1 cellular context compared by ENCODE assay signal in the genomic region with DNA sequence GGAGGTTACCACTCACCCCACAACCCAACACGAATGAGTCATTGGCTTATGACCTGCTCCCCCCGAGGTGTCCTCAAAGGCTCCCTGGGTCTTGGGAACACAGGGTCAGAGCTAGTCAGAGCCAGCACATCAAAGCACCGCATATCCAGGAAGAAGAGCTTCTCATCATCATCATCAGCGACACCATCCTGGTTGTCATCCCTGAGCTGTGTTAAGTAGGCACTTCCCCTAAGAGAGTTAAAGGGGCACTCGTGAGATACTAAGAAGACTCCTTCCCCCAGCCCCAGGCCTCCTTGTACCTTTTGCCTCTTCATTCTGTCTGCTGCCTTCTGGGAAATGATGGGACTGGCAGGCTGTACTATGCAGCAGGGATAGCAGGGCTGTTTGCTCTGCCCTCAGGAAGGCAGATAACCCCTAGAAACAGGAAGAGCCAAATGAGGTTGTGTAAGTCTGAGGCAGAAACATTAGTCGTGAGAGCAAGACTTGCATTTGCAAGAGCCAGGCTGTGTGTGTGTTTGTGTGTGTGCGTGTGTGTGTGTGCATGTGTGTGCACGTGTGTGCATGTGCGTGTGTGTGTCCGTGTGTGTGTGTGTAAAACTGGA.
TF ChIP-seq lines count a peak whose summit lies in the region.

No MANE protein-coding gene starts in this region.

TF ChIP-seq in HepG2, 621 proteins besides CTCF, POLR2A, EP300 and RAD21 (continued from another document and continues in another):
- TF ChIP-seq, protein P1, sequence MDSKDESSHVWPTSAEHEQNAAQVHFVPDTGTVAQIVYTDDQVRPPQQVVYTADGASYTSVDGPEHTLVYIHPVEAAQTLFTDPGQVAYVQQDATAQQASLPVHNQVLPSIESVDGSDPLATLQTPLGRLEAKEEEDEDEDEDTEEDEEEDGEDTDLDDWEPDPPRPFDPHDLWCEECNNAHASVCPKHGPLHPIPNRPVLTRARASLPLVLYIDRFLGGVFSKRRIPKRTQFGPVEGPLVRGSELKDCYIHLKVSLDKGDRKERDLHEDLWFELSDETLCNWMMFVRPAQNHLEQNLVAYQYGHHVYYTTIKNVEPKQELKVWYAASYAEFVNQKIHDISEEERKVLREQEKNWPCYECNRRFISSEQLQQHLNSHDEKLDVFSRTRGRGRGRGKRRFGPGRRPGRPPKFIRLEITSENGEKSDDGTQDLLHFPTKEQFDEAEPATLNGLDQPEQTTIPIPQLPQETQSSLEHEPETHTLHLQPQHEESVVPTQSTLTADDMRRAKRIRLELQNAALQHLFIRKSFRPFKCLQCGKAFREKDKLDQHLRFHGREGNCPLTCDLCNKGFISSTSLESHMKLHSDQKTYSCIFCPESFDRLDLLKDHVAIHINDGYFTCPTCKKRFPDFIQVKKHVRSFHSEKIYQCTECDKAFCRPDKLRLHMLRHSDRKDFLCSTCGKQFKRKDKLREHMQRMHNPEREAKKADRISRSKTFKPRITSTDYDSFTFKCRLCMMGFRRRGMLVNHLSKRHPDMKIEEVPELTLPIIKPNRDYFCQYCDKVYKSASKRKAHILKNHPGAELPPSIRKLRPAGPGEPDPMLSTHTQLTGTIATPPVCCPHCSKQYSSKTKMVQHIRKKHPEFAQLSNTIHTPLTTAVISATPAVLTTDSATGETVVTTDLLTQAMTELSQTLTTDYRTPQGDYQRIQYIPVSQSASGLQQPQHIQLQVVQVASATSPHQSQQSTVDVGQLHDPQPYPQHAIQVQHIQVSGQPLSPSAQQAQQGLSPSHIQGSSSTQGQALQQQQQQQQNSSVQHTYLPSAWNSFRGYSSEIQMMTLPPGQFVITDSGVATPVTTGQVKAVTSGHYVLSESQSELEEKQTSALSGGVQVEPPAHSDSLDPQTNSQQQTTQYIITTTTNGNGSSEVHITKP (CRISPR knock-in tag; IDR thresholded peaks at IDR 0.05; ENCODE audit: low read depth): peak; percentile 77
- TF ChIP-seq SP4 (CRISPR knock-in tag; IDR thresholded peaks at IDR 0.05) (0 out of 2 replicates have a peak, but pooled peaks have one; percentile 4), MEF2D (CRISPR knock-in tag; IDR thresholded peaks at IDR 0.05) (0 out of 2 replicates have a peak, but pooled peaks have one; percentile 30), SALL1 (CRISPR knock-in tag; IDR thresholded peaks at IDR 0.05) (peak; percentile 48), ZMYM3 (CRISPR knock-in tag; IDR thresholded peaks at IDR 0.05) (0 out of 2 replicates have a peak, but pooled peaks have one; percentile 40), SIX4 (CRISPR knock-in tag; IDR thresholded peaks at IDR 0.05) (no peak), JUNB (CRISPR knock-in tag; IDR thresholded peaks at IDR 0.05; ENCODE audit: borderline replicate concordance) (0 out of 2 replicates have a peak, but pooled peaks have one; percentile 20), ZNF792 (CRISPR knock-in tag; IDR thresholded peaks at IDR 0.05) (0 out of 2 replicates have a peak, but pooled peaks have one; percentile 57), RARG (CRISPR knock-in tag; IDR thresholded peaks at IDR 0.05; ENCODE audit: low read depth) (no peak)
- TF ChIP-seq, protein P2, sequence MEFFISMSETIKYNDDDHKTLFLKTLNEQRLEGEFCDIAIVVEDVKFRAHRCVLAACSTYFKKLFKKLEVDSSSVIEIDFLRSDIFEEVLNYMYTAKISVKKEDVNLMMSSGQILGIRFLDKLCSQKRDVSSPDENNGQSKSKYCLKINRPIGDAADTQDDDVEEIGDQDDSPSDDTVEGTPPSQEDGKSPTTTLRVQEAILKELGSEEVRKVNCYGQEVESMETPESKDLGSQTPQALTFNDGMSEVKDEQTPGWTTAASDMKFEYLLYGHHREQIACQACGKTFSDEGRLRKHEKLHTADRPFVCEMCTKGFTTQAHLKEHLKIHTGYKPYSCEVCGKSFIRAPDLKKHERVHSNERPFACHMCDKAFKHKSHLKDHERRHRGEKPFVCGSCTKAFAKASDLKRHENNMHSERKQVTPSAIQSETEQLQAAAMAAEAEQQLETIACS (CRISPR knock-in tag; IDR thresholded peaks at IDR 0.05): no peak
- TF ChIP-seq, protein P3, sequence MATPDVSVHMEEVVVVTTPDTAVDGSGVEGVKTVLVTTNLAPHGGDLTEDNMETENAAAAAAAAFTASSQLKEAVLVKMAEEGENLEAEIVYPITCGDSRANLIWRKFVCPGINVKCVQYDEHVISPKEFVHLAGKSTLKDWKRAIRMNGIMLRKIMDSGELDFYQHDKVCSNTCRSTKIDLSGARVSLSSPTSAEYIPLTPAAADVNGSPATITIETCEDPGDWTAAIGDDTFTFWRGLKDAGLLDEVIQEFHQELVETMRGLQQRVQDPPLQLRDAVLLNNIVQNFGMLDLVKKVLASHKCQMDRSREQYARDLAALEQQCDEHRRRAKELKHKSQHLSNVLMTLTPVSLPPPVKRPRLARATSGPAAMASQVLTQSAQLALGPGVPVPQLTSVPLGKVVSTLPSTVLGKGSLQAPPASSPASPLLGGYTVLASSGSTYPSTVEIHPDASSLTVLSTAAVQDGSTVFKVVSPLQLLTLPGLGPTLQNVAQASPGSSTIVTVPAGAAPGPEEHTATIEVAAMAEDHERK (CRISPR knock-in tag; IDR thresholded peaks at IDR 0.05; ENCODE audit: low read depth): no peak
- TF ChIP-seq, protein P4, sequence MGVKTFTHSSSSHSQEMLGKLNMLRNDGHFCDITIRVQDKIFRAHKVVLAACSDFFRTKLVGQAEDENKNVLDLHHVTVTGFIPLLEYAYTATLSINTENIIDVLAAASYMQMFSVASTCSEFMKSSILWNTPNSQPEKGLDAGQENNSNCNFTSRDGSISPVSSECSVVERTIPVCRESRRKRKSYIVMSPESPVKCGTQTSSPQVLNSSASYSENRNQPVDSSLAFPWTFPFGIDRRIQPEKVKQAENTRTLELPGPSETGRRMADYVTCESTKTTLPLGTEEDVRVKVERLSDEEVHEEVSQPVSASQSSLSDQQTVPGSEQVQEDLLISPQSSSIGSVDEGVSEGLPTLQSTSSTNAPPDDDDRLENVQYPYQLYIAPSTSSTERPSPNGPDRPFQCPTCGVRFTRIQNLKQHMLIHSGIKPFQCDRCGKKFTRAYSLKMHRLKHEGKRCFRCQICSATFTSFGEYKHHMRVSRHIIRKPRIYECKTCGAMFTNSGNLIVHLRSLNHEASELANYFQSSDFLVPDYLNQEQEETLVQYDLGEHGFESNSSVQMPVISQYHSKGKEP (CRISPR knock-in tag; IDR thresholded peaks at IDR 0.05): no peak
- TF ChIP-seq, protein P5, sequence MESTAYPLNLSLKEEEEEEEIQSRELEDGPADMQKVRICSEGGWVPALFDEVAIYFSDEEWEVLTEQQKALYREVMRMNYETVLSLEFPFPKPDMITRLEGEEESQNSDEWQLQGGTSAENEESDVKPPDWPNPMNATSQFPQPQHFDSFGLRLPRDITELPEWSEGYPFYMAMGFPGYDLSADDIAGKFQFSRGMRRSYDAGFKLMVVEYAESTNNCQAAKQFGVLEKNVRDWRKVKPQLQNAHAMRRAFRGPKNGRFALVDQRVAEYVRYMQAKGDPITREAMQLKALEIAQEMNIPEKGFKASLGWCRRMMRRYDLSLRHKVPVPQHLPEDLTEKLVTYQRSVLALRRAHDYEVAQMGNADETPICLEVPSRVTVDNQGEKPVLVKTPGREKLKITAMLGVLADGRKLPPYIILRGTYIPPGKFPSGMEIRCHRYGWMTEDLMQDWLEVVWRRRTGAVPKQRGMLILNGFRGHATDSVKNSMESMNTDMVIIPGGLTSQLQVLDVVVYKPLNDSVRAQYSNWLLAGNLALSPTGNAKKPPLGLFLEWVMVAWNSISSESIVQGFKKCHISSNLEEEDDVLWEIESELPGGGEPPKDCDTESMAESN (CRISPR knock-in tag; conservative IDR thresholded peaks at IDR 0.05): no peak
- TF ChIP-seq, protein P6, sequence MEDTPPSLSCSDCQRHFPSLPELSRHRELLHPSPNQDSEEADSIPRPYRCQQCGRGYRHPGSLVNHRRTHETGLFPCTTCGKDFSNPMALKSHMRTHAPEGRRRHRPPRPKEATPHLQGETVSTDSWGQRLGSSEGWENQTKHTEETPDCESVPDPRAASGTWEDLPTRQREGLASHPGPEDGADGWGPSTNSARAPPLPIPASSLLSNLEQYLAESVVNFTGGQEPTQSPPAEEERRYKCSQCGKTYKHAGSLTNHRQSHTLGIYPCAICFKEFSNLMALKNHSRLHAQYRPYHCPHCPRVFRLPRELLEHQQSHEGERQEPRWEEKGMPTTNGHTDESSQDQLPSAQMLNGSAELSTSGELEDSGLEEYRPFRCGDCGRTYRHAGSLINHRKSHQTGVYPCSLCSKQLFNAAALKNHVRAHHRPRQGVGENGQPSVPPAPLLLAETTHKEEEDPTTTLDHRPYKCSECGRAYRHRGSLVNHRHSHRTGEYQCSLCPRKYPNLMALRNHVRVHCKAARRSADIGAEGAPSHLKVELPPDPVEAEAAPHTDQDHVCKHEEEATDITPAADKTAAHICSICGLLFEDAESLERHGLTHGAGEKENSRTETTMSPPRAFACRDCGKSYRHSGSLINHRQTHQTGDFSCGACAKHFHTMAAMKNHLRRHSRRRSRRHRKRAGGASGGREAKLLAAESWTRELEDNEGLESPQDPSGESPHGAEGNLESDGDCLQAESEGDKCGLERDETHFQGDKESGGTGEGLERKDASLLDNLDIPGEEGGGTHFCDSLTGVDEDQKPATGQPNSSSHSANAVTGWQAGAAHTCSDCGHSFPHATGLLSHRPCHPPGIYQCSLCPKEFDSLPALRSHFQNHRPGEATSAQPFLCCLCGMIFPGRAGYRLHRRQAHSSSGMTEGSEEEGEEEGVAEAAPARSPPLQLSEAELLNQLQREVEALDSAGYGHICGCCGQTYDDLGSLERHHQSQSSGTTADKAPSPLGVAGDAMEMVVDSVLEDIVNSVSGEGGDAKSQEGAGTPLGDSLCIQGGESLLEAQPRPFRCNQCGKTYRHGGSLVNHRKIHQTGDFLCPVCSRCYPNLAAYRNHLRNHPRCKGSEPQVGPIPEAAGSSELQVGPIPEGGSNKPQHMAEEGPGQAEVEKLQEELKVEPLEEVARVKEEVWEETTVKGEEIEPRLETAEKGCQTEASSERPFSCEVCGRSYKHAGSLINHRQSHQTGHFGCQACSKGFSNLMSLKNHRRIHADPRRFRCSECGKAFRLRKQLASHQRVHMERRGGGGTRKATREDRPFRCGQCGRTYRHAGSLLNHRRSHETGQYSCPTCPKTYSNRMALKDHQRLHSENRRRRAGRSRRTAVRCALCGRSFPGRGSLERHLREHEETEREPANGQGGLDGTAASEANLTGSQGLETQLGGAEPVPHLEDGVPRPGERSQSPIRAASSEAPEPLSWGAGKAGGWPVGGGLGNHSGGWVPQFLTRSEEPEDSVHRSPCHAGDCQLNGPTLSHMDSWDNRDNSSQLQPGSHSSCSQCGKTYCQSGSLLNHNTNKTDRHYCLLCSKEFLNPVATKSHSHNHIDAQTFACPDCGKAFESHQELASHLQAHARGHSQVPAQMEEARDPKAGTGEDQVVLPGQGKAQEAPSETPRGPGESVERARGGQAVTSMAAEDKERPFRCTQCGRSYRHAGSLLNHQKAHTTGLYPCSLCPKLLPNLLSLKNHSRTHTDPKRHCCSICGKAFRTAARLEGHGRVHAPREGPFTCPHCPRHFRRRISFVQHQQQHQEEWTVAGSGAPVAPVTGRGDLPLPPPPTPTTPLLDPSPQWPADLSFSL (CRISPR knock-in tag; IDR thresholded peaks at IDR 0.05): peak; percentile 96
- TF ChIP-seq, protein P7, sequence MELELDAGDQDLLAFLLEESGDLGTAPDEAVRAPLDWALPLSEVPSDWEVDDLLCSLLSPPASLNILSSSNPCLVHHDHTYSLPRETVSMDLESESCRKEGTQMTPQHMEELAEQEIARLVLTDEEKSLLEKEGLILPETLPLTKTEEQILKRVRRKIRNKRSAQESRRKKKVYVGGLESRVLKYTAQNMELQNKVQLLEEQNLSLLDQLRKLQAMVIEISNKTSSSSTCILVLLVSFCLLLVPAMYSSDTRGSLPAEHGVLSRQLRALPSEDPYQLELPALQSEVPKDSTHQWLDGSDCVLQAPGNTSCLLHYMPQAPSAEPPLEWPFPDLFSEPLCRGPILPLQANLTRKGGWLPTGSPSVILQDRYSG (CRISPR knock-in tag; IDR thresholded peaks at IDR 0.05): no peak
- TF ChIP-seq, protein P8, sequence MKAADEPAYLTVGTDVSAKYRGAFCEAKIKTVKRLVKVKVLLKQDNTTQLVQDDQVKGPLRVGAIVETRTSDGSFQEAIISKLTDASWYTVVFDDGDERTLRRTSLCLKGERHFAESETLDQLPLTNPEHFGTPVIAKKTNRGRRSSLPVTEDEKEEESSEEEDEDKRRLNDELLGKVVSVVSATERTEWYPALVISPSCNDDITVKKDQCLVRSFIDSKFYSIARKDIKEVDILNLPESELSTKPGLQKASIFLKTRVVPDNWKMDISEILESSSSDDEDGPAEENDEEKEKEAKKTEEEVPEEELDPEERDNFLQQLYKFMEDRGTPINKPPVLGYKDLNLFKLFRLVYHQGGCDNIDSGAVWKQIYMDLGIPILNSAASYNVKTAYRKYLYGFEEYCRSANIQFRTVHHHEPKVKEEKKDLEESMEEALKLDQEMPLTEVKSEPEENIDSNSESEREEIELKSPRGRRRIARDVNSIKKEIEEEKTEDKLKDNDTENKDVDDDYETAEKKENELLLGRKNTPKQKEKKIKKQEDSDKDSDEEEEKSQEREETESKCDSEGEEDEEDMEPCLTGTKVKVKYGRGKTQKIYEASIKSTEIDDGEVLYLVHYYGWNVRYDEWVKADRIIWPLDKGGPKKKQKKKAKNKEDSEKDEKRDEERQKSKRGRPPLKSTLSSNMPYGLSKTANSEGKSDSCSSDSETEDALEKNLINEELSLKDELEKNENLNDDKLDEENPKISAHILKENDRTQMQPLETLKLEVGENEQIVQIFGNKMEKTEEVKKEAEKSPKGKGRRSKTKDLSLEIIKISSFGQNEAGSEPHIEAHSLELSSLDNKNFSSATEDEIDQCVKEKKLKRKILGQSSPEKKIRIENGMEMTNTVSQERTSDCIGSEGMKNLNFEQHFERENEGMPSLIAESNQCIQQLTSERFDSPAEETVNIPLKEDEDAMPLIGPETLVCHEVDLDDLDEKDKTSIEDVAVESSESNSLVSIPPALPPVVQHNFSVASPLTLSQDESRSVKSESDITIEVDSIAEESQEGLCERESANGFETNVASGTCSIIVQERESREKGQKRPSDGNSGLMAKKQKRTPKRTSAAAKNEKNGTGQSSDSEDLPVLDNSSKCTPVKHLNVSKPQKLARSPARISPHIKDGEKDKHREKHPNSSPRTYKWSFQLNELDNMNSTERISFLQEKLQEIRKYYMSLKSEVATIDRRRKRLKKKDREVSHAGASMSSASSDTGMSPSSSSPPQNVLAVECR (CRISPR knock-in tag; IDR thresholded peaks at IDR 0.05; ENCODE audit: borderline replicate concordance): 0 out of 2 replicates have a peak, but pooled peaks have one; percentile 29
- TF ChIP-seq, protein P9, sequence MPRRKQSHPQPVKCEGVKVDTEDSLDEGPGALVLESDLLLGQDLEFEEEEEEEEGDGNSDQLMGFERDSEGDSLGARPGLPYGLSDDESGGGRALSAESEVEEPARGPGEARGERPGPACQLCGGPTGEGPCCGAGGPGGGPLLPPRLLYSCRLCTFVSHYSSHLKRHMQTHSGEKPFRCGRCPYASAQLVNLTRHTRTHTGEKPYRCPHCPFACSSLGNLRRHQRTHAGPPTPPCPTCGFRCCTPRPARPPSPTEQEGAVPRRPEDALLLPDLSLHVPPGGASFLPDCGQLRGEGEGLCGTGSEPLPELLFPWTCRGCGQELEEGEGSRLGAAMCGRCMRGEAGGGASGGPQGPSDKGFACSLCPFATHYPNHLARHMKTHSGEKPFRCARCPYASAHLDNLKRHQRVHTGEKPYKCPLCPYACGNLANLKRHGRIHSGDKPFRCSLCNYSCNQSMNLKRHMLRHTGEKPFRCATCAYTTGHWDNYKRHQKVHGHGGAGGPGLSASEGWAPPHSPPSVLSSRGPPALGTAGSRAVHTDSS (CRISPR knock-in tag; conservative IDR thresholded peaks at IDR 0.05): no peak
- TF ChIP-seq, protein P10, sequence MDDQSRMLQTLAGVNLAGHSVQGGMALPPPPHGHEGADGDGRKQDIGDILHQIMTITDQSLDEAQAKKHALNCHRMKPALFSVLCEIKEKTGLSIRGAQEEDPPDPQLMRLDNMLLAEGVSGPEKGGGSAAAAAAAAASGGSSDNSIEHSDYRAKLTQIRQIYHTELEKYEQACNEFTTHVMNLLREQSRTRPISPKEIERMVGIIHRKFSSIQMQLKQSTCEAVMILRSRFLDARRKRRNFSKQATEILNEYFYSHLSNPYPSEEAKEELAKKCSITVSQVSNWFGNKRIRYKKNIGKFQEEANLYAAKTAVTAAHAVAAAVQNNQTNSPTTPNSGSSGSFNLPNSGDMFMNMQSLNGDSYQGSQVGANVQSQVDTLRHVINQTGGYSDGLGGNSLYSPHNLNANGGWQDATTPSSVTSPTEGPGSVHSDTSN (CRISPR knock-in tag; IDR thresholded peaks at IDR 0.05; ENCODE audit: borderline replicate concordance): no peak
